In the genomic region with DNA sequence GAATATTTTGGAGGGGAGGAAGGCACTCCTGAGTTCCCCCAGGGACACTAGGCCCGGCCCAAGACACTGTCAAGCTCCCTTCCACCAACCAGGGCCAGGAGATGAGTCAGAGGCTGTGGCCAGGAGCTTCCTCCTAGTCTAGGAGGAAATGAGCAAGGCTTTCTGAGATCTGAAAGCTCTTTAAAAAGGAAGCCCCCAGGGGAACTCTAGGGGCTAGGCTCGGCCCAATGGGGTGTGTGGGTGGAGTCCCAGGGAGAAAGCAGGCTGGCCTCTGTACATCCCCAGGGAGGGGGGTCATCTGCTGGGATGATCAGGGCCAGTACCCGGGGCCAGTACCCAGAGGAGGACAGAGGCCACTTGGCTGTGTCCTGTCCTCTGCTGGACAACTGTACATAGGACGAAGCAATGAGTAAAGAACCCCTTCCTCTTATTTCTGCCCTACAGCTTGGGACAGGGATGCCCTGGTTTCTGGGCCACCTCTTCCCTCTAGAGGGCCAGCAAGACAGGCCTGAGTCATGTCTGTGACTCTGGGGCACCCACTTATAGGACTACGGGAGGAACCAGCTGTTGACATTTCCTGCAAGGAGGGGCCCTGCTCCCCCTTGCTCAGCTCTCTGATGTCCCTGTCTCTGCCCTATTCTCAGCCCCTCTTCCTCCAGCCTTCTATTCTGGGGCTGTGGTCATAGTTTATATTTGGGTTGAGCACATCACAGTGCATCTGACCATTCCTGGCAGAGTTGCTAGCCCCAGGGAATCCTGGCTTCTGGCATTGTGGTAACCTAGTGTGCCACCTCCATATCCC, we compare ENCODE assay signal across 1 cellular context.
TF ChIP-seq lines count a peak whose summit lies in the region.

No MANE protein-coding gene starts in this region.

TF ChIP-seq in GM12878, 131 proteins besides CTCF, POLR2A, EP300 and RAD21 (continued from another document):
- TF ChIP-seq REST (IDR thresholded peaks at IDR 0.05; ENCODE audit: low read depth, low read length), result no peak
- TF ChIP-seq MYC (IDR thresholded peaks at IDR 0.05; ENCODE audit: insufficient read depth, insufficient read length, insufficient replicate concordance, low read length, severe bottlenecking), result no peak
- no peak for TF ChIP-seq LARP7 (IDR thresholded peaks at IDR 0.05)
- TF ChIP-seq SUZ12 (IDR thresholded peaks at IDR 0.05; ENCODE audit: unreplicated experiment), result no peak
- no peak for TF ChIP-seq MXI1 (IDR thresholded peaks at IDR 0.05; ENCODE audit: low read depth, low read length)
- no peak for TF ChIP-seq ZNF274 (IDR thresholded peaks at IDR 0.05; ENCODE audit: insufficient read depth, insufficient read length)
- TF ChIP-seq TCF3 (IDR thresholded peaks at IDR 0.05; ENCODE audit: borderline replicate concordance, insufficient read depth, low read depth, low read length), result no peak
- no peak for TF ChIP-seq SREBF2 (IDR thresholded peaks at IDR 0.05; ENCODE audit: low read length)
- TF ChIP-seq PAX8 (IDR thresholded peaks at IDR 0.05), result no peak
- no peak for TF ChIP-seq ZNF24 (IDR thresholded peaks at IDR 0.05)
- no peak for TF ChIP-seq CBX3 (IDR thresholded peaks at IDR 0.05; ENCODE audit: borderline replicate concordance, low read depth)
- TF ChIP-seq SMAD1 (IDR thresholded peaks at IDR 0.05; ENCODE audit: low read depth, partially characterized antibody), result no peak
- no peak; the same call in 1 of the 2 replicates for TF ChIP-seq GATAD2B (conservative IDR thresholded peaks at IDR 0.05; ENCODE audit: low read depth)
- no peak; the same call in 1 of the 2 replicates for TF ChIP-seq TBL1XR1 (IDR thresholded peaks at IDR 0.05; ENCODE audit: low read depth, low read length)
- TF ChIP-seq IRF4 (IDR thresholded peaks at IDR 0.05; ENCODE audit: low read depth, low read length), result no peak
- TF ChIP-seq, protein P1, sequence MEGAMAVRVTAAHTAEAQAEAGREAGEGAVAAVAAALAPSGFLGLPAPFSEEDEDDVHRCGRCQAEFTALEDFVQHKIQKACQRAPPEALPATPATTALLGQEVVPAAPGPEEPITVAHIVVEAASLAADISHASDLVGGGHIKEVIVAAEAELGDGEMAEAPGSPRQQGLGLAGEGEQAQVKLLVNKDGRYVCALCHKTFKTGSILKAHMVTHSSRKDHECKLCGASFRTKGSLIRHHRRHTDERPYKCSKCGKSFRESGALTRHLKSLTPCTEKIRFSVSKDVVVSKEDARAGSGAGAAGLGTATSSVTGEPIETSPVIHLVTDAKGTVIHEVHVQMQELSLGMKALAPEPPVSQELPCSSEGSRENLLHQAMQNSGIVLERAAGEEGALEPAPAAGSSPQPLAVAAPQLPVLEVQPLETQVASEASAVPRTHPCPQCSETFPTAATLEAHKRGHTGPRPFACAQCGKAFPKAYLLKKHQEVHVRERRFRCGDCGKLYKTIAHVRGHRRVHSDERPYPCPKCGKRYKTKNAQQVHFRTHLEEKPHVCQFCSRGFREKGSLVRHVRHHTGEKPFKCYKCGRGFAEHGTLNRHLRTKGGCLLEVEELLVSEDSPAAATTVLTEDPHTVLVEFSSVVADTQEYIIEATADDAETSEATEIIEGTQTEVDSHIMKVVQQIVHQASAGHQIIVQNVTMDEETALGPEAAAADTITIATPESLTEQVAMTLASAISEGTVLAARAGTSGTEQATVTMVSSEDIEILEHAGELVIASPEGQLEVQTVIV (IDR thresholded peaks at IDR 0.05; ENCODE audit: borderline replicate concordance, partially characterized antibody), result no peak
- TF ChIP-seq, protein P2, sequence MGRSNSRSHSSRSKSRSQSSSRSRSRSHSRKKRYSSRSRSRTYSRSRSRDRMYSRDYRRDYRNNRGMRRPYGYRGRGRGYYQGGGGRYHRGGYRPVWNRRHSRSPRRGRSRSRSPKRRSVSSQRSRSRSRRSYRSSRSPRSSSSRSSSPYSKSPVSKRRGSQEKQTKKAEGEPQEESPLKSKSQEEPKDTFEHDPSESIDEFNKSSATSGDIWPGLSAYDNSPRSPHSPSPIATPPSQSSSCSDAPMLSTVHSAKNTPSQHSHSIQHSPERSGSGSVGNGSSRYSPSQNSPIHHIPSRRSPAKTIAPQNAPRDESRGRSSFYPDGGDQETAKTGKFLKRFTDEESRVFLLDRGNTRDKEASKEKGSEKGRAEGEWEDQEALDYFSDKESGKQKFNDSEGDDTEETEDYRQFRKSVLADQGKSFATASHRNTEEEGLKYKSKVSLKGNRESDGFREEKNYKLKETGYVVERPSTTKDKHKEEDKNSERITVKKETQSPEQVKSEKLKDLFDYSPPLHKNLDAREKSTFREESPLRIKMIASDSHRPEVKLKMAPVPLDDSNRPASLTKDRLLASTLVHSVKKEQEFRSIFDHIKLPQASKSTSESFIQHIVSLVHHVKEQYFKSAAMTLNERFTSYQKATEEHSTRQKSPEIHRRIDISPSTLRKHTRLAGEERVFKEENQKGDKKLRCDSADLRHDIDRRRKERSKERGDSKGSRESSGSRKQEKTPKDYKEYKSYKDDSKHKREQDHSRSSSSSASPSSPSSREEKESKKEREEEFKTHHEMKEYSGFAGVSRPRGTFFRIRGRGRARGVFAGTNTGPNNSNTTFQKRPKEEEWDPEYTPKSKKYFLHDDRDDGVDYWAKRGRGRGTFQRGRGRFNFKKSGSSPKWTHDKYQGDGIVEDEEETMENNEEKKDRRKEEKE (IDR thresholded peaks at IDR 0.05), result no peak
- TF ChIP-seq ZNF622 (IDR thresholded peaks at IDR 0.05), result no peak
- TF ChIP-seq ZZZ3 (IDR thresholded peaks at IDR 0.05; ENCODE audit: control insufficient read depth, insufficient read length, low read depth), result no peak
- TF ChIP-seq NBN (IDR thresholded peaks at IDR 0.05), result peak; percentile 46
- no peak for TF ChIP-seq ASH2L (IDR thresholded peaks at IDR 0.05; ENCODE audit: borderline replicate concordance, low read depth)
- TF ChIP-seq, protein P3, sequence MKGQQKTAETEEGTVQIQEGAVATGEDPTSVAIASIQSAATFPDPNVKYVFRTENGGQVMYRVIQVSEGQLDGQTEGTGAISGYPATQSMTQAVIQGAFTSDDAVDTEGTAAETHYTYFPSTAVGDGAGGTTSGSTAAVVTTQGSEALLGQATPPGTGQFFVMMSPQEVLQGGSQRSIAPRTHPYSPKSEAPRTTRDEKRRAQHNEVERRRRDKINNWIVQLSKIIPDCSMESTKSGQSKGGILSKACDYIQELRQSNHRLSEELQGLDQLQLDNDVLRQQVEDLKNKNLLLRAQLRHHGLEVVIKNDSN (IDR thresholded peaks at IDR 0.05; ENCODE audit: borderline replicate concordance, extremely low read length, insufficient read depth, low read depth, low read length), result no peak
- peak; percentile 20; the same call in 1 of the 2 replicates for TF ChIP-seq RELB (IDR thresholded peaks at IDR 0.05; ENCODE audit: low read depth)
